In genomic region chrX:122269243-122269781, GRCh38 we compare ENCODE assay signal across 17 cellular contexts.
"Had no signal": no experiment of that assay in that cellular context is flagged by ENCODE, and none has a peak within 500 bp of the region (broad histone marks: within the 10 kb centered on the region; RNA-seq: fewer than 3 reads in every experiment).

No MANE protein-coding gene starts in this region.

- H3K9me3 ChIP-seq: adrenal gland, colonic mucosa, gastrocnemius medialis, thyroid gland had no signal

- H3K79me2 ChIP-seq: parathyroid adenoma had no signal

- DNase-seq: activated B cell treated with CpG ODN at 0.5 μM for 24 hours; activated CD4-positive, alpha-beta T cell treated with anti-CD3 and anti-CD28 coated beads for 48 hours; activated CD8-positive, alpha-beta T cell treated with anti-CD3 and anti-CD28 coated beads for 36 hours; activated effector memory CD4-positive, alpha-beta T cell treated with Interleukin-2 at 50 U/mL for 16 hours; activated naive CD4-positive, alpha-beta T cell treated with anti-CD3 and anti-CD28 coated beads, Interleukin-2, amount 50 U/mL, for 16 hours; activated T-cell treated with anti-CD3 and anti-CD28 coated beads, Interleukin-2, amount 50 U/mL, for 4 hours; adrenal gland; caudate nucleus; colonic mucosa; gastrocnemius medialis; mammary epithelial cell; stimulated activated CD4-positive, alpha-beta T cell treated with anti-CD3 and anti-CD28 coated beads, Interleukin-2, amount 100 ng/mL, for 48 hours; stimulated activated naive B cell treated with anti-CD40 and anti-IgM and Interleukin-4, amounts not matched to agents 10 μg/mL and 1 μg/mL and 100 μg/mL, for 72 hours; thyroid gland had no signal

- H3K4me2 ChIP-seq: neural progenitor cell had no signal

- H3K27ac ChIP-seq: adrenal gland, colonic mucosa, esophagus muscularis mucosa, gastrocnemius medialis, neural progenitor cell, parathyroid adenoma, thyroid gland had no signal

- H3K4me1 ChIP-seq: adrenal gland, colonic mucosa, esophagus muscularis mucosa, gastrocnemius medialis, neural progenitor cell, parathyroid adenoma, thyroid gland had no signal

- H3K36me3 ChIP-seq: adrenal gland, colonic mucosa, esophagus muscularis mucosa, gastrocnemius medialis, neural progenitor cell, thyroid gland had no signal

- H3K27me3 ChIP-seq: adrenal gland, colonic mucosa, esophagus muscularis mucosa, gastrocnemius medialis, neural progenitor cell, thyroid gland had no signal

- H2AFZ ChIP-seq: neural progenitor cell, parathyroid adenoma had no signal

- H3K9ac ChIP-seq: neural progenitor cell, parathyroid adenoma had no signal

- H3K4me3 ChIP-seq: adrenal gland, colonic mucosa, esophagus muscularis mucosa, gastrocnemius medialis, neural progenitor cell, thyroid gland had no signal
